30 cellular contexts compared by ENCODE assay signal in the genomic region with DNA sequence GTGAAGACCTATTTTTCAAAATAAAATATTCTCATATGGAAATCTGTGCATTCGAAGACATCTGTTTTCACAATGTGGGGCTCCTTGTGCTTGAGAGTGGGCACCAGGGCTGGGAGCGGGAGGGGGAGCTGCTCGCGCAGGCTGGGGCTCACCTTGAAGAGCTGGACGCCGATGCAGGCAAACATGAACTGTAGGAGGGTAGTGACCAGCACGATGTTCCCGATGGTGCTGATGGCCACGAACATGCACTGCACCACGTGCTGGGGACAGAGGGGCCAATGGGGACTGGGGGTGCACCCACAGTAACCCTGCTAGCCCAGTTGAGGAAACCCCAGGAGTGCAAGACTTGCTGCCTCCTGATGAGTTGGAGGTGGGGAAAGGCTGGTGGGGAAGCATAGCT. TPM values are rescaled to one million over a fixed set of nuclear protein-coding genes. Genes with fewer than 3 reads are reported as not detected.
"Had no signal": no experiment of that assay in that cellular context is flagged by ENCODE, and none has a peak within 500 bp of the region (broad histone marks: within the 10 kb centered on the region; RNA-seq: fewer than 3 reads in every experiment).

No MANE protein-coding gene starts in this region.

- H3K9me3 ChIP-seq: neutrophil, ovary, psoas muscle, right lobe of liver, sigmoid colon, stomach, thoracic aorta, thyroid gland, tibial nerve, upper lobe of left lung, vagina had no signal

- H3K9ac ChIP-seq: neural progenitor cell, parathyroid adenoma had no signal

- ATAC-seq: naive thymus-derived CD4-positive, alpha-beta T cell; natural killer cell; psoas muscle; right cardiac atrium; right lobe of liver; stimulated activated effector memory CD8-positive, alpha-beta T cell treated with anti-CD3 and anti-CD28 coated beads, Interleukin-12 subunit alpha, Interleukin-12 subunit beta, amount 100 ng/mL, for 72 hours; stimulated activated naive B cell treated with anti-CD40 and anti-IgM and Interleukin-4, amounts not matched to agents 10 μg/mL and 1 μg/mL and 100 μg/mL, for 72 hours had no signal

- H3K4me1 ChIP-seq: parathyroid adenoma, psoas muscle, tibial nerve, upper lobe of left lung, vagina had no signal

- DNase-seq: naive thymus-derived CD4-positive, alpha-beta T cell; natural killer cell; ovary; right cardiac atrium; right lobe of liver; sigmoid colon; small intestine; stimulated activated CD4-positive, alpha-beta T cell treated with anti-CD3 and anti-CD28 coated beads, Interleukin-15, amount 100 ng/mL, for 24 hours; stimulated activated CD4-positive, alpha-beta T cell treated with anti-CD3 and anti-CD28 coated beads, Interleukin-2, amount 100 ng/mL, for 24 hours; stimulated activated CD4-positive, alpha-beta T cell treated with anti-CD3 and anti-CD28 coated beads, Interleukin-2, amount 100 ng/mL, for 48 hours; stimulated activated CD4-positive, alpha-beta T cell treated with anti-CD3 and anti-CD28 coated beads, Interleukin-4, amount 100 ng/mL, for 24 hours; stimulated activated naive B cell treated with anti-CD40 and anti-IgM and Interleukin-4, amounts not matched to agents 10 μg/mL and 1 μg/mL and 100 μg/mL, for 72 hours; stimulated activated naive CD4-positive, alpha-beta T cell treated with Interleukin-2 at 50 U/mL for 16 hours; stomach; thyroid gland; trophoblast cell; upper lobe of left lung had no signal

- H3K36me3 ChIP-seq: neural progenitor cell, neutrophil, ovary, right lobe of liver, sigmoid colon, stomach, thoracic aorta, thyroid gland, tibial nerve, upper lobe of left lung, vagina had no signal

- H3K4me3 ChIP-seq: neural progenitor cell, ovary, psoas muscle, right lobe of liver, sigmoid colon, stomach, thoracic aorta, thyroid gland, tibial nerve, upper lobe of left lung, vagina had no signal

- H3K27ac ChIP-seq: neural progenitor cell, neutrophil, ovary, parathyroid adenoma, psoas muscle, right lobe of liver, sigmoid colon, stomach, thoracic aorta, thyroid gland, tibial nerve, upper lobe of left lung, vagina had no signal

- FAIRE-seq: small intestine, urothelium cell line had no signal

- H3K79me2 ChIP-seq: parathyroid adenoma had no signal

- H2AFZ ChIP-seq: neural progenitor cell, parathyroid adenoma had no signal

- H3K27me3 ChIP-seq: neural progenitor cell, neutrophil, ovary, right lobe of liver, sigmoid colon, thyroid gland, upper lobe of left lung, vagina had no signal

- H3K4me2 ChIP-seq: neural progenitor cell had no signal

RNA-seq across cellular contexts. Expression of a gene that starts 46.5 kb away (rescaled TPM):
- total RNA-seq: naive thymus-derived CD4-positive, alpha-beta T cell; natural killer cell; omental fat pad; renal cortical epithelial cell; sigmoid colon; subcutaneous adipose tissue; thoracic aorta; thyroid gland; tibial nerve; ureter; vagina had no signal
- polyA plus RNA-seq: naive thymus-derived CD4-positive, alpha-beta T cell; right cardiac atrium; stomach had no signal
